18 cellular contexts compared by ENCODE assay signal in the genomic region with DNA sequence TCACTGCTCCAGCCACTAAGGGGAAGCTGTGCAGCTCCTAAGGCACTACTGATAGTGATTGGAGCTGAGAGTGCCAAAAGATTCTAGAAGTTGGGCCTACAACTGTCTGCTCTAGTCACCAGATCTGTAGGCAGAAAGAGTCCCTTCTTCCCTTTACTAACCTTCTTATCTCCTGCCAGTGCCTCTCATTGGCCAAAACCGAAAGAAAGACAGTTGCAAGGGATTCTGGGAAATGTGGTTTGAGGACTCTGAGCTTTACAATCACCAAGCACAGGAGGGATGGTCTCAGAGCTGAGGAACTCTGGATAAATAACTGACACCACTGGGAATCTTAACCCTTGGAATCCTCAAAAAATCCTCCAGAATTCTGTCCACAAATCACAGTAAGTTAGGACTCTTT.
DNase-seq lines count a peak whose midpoint lies in the region; ATAC-seq, FAIRE-seq and TF ChIP-seq lines count a peak whose summit lies in the region.
"Had no signal": no experiment of that assay in that cellular context is flagged by ENCODE, and none has a peak within 500 bp of the region (broad histone marks: within the 10 kb centered on the region; RNA-seq: fewer than 3 reads in every experiment).

No MANE protein-coding gene starts in this region.

- no peaks in the 10 kb centered on the region for H3K36me3 Mint-ChIP-seq in activated T-cell treated with anti-CD3 and anti-CD28 coated beads, Interleukin-2, amount 50 U/mL, for 24 hours (ENCODE audit: low read depth)
- H3K36me3 Mint-ChIP-seq in HFFc6 (ENCODE audit: low read depth), result 0 out of 2 replicates have a peak, but pooled peaks cover 9% of the 10 kb centered on the region

- TF ChIP-seq CTCF in HFFc6 (IDR thresholded peaks at IDR 0.05), result no peak

- no peak overlapping the region for H2AK5ac ChIP-seq in neuronal stem cell (ENCODE audit: low read depth, low read length)

- no peak overlapping the region for H3K4me2 ChIP-seq in neuronal stem cell (ENCODE audit: insufficient read depth, low read length, poor library complexity, severe bottlenecking)

- H4K91ac ChIP-seq in neuronal stem cell (ENCODE audit: low read depth, low read length, poor library complexity), result no peak overlapping the region

- peak; percentile 59 for ATAC-seq in GM19035 (IDR thresholded peaks at IDR 0.05; ENCODE audit: unreplicated experiment)
- ATAC-seq: Right ventricle myocardium inferior, SK-N-SH treated with all-trans-retinoic acid at 6 μM for 48 hours had no signal

- H4K8ac ChIP-seq in neuronal stem cell (ENCODE audit: low read depth, low read length), result no peak overlapping the region

- H2AFZ ChIP-seq in neuronal stem cell (ENCODE audit: low read length), result no peak overlapping the region

- no peaks in the 10 kb centered on the region for H3K9me3 Mint-ChIP-seq in activated T-cell treated with anti-CD3 and anti-CD28 coated beads, Interleukin-2, amount 50 U/mL, for 24 hours
- H3K9me3 Mint-ChIP-seq in HFFc6, result peaks cover 59% of the 10 kb centered on the region

- H2BK120ac ChIP-seq in neuronal stem cell (ENCODE audit: low read depth, low read length), result no peak overlapping the region

- H3K14ac ChIP-seq in neuronal stem cell (ENCODE audit: low read length), result no peak overlapping the region

- H3K18ac ChIP-seq in neuronal stem cell (ENCODE audit: low read length), result peak overlapping the region; percentile 41

- H3K27ac ChIP-seq in neuronal stem cell (replicated peaks; ENCODE audit: low read length), result no peak overlapping the region
- H3K27ac ChIP-seq: Peyer's patch had no signal

- WGBS in neuronal stem cell (ENCODE audit: extremely low coverage in 2 of 2, insufficient read length in 2 of 2, insufficient replicate concordance in 1 of 2), 2 donors, result no CpG with 5 or more reads among the region's 1 CpG

- no peaks in the 10 kb centered on the region for H3K36me3 ChIP-seq in neuronal stem cell (replicated peaks in 1 of 2; ENCODE audit: control insufficient read depth in 2 of 2, insufficient read depth in 2 of 2, low read length in 2 of 2)
- H3K36me3 ChIP-seq: Peyer's patch had no signal

- no peaks in the 10 kb centered on the region for H3K9me3 ChIP-seq in neuronal stem cell (replicated peaks in 1 of 2; ENCODE audit: control insufficient read depth in 2 of 2, insufficient read depth in 1 of 2, low read depth in 1 of 2, low read length in 2 of 2)
- H3K9me3 ChIP-seq: Caco-2, Peyer's patch had no signal

- in situ Hi-C loops in SK-MEL-5 (cut with HindIII; ENCODE audit: low pct_unique_long_range_greater_than_20kb, low sequenced_read_pairs), result no loop called here

- H3K23ac ChIP-seq in neuronal stem cell (ENCODE audit: low read depth, low read length, poor library complexity), result no peak overlapping the region

- no peaks in the 10 kb centered on the region for H3K4me1 Mint-ChIP-seq in activated T-cell treated with anti-CD3 and anti-CD28 coated beads, Interleukin-2, amount 50 U/mL, for 24 hours (ENCODE audit: low read depth)
- no peaks in the 10 kb centered on the region for H3K4me1 Mint-ChIP-seq in HFFc6 (ENCODE audit: low read depth)

- no peaks in the 10 kb centered on the region for H3K79me1 ChIP-seq in neuronal stem cell (ENCODE audit: low read depth, low read length)

- H3K4me3 Mint-ChIP-seq in activated T-cell treated with anti-CD3 and anti-CD28 coated beads, Interleukin-2, amount 50 U/mL, for 24 hours, result no peak overlapping the region
- H3K4me3 Mint-ChIP-seq in HFFc6, result no peak overlapping the region

- H2BK12ac ChIP-seq in neuronal stem cell (ENCODE audit: low read length), result no peak overlapping the region

- no peak for FAIRE-seq in frontal cortex (lab: Jason Lieb, UNC)

- no peak overlapping the region for H3K4ac ChIP-seq in neuronal stem cell (ENCODE audit: low read length)

- peak; percentile 26 for DNase-seq in Jurkat, Clone E6-1 (ENCODE audit: low read depth, low spot score)
- DNase-seq in SK-MEL-5 (ENCODE audit: low read depth, low spot score), result peak; percentile 10
- DNase-seq in neuronal stem cell (ENCODE audit: low spot score), result no peak
- DNase-seq in activated T-cell treated with anti-CD3 and anti-CD28 coated beads, Interleukin-2, amount 50 U/mL, for 24 hours, result no peak
- no peak for DNase-seq in HFFc6
- no peak for DNase-seq in frontal cortex (ENCODE audit: low spot score in 2 of 2)
- DNase-seq: ACHN, DMS153, EL, HCEC 1CT, Kasumi-1, NCI-H187, NCI-H69, Peyer's patch had no signal

- no peak overlapping the region for H2BK5ac ChIP-seq in neuronal stem cell (ENCODE audit: low read length)

- no peaks in the 10 kb centered on the region for H3K4me1 ChIP-seq in neuronal stem cell (ENCODE audit: control insufficient read depth in 2 of 2, insufficient read depth in 1 of 2, low read depth in 1 of 2, low read length in 2 of 2)
- H3K4me1 ChIP-seq: Caco-2, Peyer's patch had no signal

- no peak overlapping the region for H3K4me3 ChIP-seq in Jurkat, Clone E6-1 (ENCODE audit: low read length)
- H3K4me3 ChIP-seq in neuronal stem cell (ENCODE audit: low read length in 2 of 2), result no peak overlapping the region
- H3K4me3 ChIP-seq: Peyer's patch had no signal

- H2BK15ac ChIP-seq in neuronal stem cell (ENCODE audit: low read length), result no peak overlapping the region

- H3K9ac ChIP-seq in neuronal stem cell (ENCODE audit: low read depth, low read length, poor library complexity), result no peak overlapping the region

- H3K27me3 ChIP-seq in neuronal stem cell (ENCODE audit: control insufficient read depth in 3 of 3, insufficient read depth in 3 of 3, low read depth in 1 of 3, low read length in 3 of 3), result no peaks in the 10 kb centered on the region
- H3K27me3 ChIP-seq: Peyer's patch had no signal

- H3K27me3 Mint-ChIP-seq in activated T-cell treated with anti-CD3 and anti-CD28 coated beads, Interleukin-2, amount 50 U/mL, for 24 hours, result no peaks in the 10 kb centered on the region
- H3K27me3 Mint-ChIP-seq in HFFc6 (ENCODE audit: insufficient read depth), result no peaks in the 10 kb centered on the region

- H3K27ac Mint-ChIP-seq in activated T-cell treated with anti-CD3 and anti-CD28 coated beads, Interleukin-2, amount 50 U/mL, for 24 hours, result no peak overlapping the region
- no peak overlapping the region for H3K27ac Mint-ChIP-seq in HFFc6

Comparison
In these comparisons a context has a peak if more than half of its experiments do, and no peak if none do; other contexts are left out.
1. DNase-seq: peak in Jurkat, Clone E6-1 (single experiment) and SK-MEL-5 (single experiment); none in neuronal stem cell (single experiment), activated T-cell treated with anti-CD3 and anti-CD28 coated beads, Interleukin-2, amount 50 U/mL, for 24 hours (single experiment), HFFc6 (single experiment) and frontal cortex (0 of 2).